In genomic region chr10:33195608-33196376, GRCh38 we compare ENCODE assay signal across 12 cellular contexts.
A peak's percentile ranks its signal among the peaks of the same experiment; 100 is the strongest.
DNase-seq lines count a peak whose midpoint lies in the region; ATAC-seq and TF ChIP-seq lines count a peak whose summit lies in the region.
"Had no signal": no experiment of that assay in that cellular context is flagged by ENCODE, and none has a peak within 500 bp of the region (broad histone marks: within the 10 kb centered on the region; RNA-seq: fewer than 3 reads in every experiment).

No MANE protein-coding gene starts in this region.

- TF ChIP-seq POLR2A in right lobe of liver (IDR thresholded peaks at IDR 0.05) = no peak
- no peak for TF ChIP-seq POLR2A in stomach (IDR thresholded peaks at IDR 0.05)

- H3K27me3 Mint-ChIP-seq in activated CD4-positive, alpha-beta T cell treated with anti-CD3 and anti-CD28 coated beads for 36 hours = peaks cover 21% of the 10 kb centered on the region

- H3K4me2 ChIP-seq in SK-N-SH = no peak overlapping the region

- no peak overlapping the region for H3K4me3 ChIP-seq in SK-N-SH (ENCODE audit: low read depth in 2 of 2, low read length in 1 of 2)
- H3K4me3 ChIP-seq in cardiac fibroblast (replicated peaks in 1 of 2; ENCODE audit: low read depth in 2 of 2, low read length in 2 of 2) = no peak overlapping the region
- no peak overlapping the region for H3K4me3 ChIP-seq in right lobe of liver
- H3K4me3 ChIP-seq in stomach = no peak overlapping the region
- H3K4me3 ChIP-seq: suprapubic skin had no signal

- CTCF ChIA-PET in SK-N-SH (lab: Yijun Ruan, JAX) = interaction anchor here (4.0 kb wide), 1 partner anchor 1442 kb away, joined by 51 read pairs; no protein-coding TSS in a partner anchor
- CTCF ChIA-PET in activated CD4-positive, alpha-beta T cell treated with anti-CD3 and anti-CD28 coated beads for 36 hours (lab: Charles Lee) = interaction anchor here (0.6 to 1.2 kb wide), 3 partner anchors 11 to 614 kb away, joined by 3 to 4 read pairs (median 3); no protein-coding TSS in a partner anchor

- H3F3A ChIP-seq in SK-N-SH (replicated peaks; ENCODE audit: insufficient read depth) = peaks cover 40% of the 10 kb centered on the region

- POLR2A ChIA-PET in SK-N-SH (lab: Yijun Ruan, JAX) = no interaction called here
- POLR2A ChIA-PET in activated CD4-positive, alpha-beta T cell treated with anti-CD3 and anti-CD28 coated beads for 36 hours (lab: Charles Lee) = no interaction called here

- no peak overlapping the region for H3K9ac ChIP-seq in SK-N-SH

- H3K9me3 ChIP-seq in SK-N-SH = no peaks in the 10 kb centered on the region
- H3K9me3 ChIP-seq in right lobe of liver = no peaks in the 10 kb centered on the region
- H3K9me3 ChIP-seq in stomach = no peaks in the 10 kb centered on the region
- H3K9me3 ChIP-seq: suprapubic skin had no signal

- H3K4me1 ChIP-seq in SK-N-SH (ENCODE audit: control insufficient read depth in 1 of 2, insufficient read depth in 2 of 2, low read depth in 1 of 2, low read length in 1 of 2) = peaks cover 4 to 34% of the 10 kb centered on the region in 2 experiments; a peak in 3 of 4 replicates
- peaks cover 0 to 53% (median 24%) of the 10 kb centered on the region in 4 donors for H3K4me1 ChIP-seq in right lobe of liver
- H3K4me1 ChIP-seq in stomach = peaks cover 44 to 71% (median 53%) of the 10 kb centered on the region in 4 donors

- no peak overlapping the region for H2AFZ ChIP-seq in SK-N-SH (ENCODE audit: low read depth)

- H4K20me1 ChIP-seq in SK-N-SH (ENCODE audit: insufficient read depth) = no peaks in the 10 kb centered on the region

- H3K4me1 Mint-ChIP-seq in activated CD4-positive, alpha-beta T cell treated with anti-CD3 and anti-CD28 coated beads for 36 hours = no peaks in the 10 kb centered on the region

- WGBS in SK-N-SH (ENCODE audit: low lambda C conversion rate) = 96% methylated on average over 4 of the region's 8 CpGs
- 31% methylated on average over 4 of the region's 8 CpGs for WGBS in right lobe of liver (ENCODE audit: insufficient coverage, low coverage, low lambda C conversion rate, missing lambda C conversion rate)
- 26 to 67% (median 41%) methylated on average over 7 to 8 of the region's 8 CpGs for WGBS in stomach, 5 donors

- DNase-seq in SK-N-SH (no peak), cardiac fibroblast (ENCODE audit: low read depth in 2 of 2) (peak; percentile 34 to 39), right lobe of liver (no peak), stomach (no peak), activated gamma-delta T cell (lab: John Stamatoyannopoulos, UW) (no peak)
- no peak for DNase-seq in activated CD4-positive, alpha-beta T cell treated with anti-CD3 and anti-CD28 coated beads for 36 hours
- DNase-seq: NCI-H1048; NCI-H2171 treated with DMSO at 0.1 percent for 48 hours; stimulated activated CD4-positive, alpha-beta T cell treated with anti-CD3 and anti-CD28 coated beads, Interleukin-12 subunit alpha, Interleukin-12 subunit beta, amount 100 ng/mL, for 4 hours had no signal

- H3K9me2 ChIP-seq in SK-N-SH = no peaks in the 10 kb centered on the region

- intact Hi-C loops in right lobe of liver (cut with DNase I) = loop anchor here in 1 of 2 donors (10.0 kb wide), 1 partner anchor 139 kb away; the partner anchor contains the start of gene NRP1
- intact Hi-C loops in stomach (cut with DNase I; ENCODE audit: low total_unique reads) = loop anchor here (10.0 kb wide), 1 partner anchor 139 kb away; the partner anchor contains the start of gene NRP1
- intact Hi-C loops in activated CD4-positive, alpha-beta T cell treated with anti-CD3 and anti-CD28 coated beads for 36 hours (cut with DNase I, micrococcal nuclease) = no loop called here

- no peak for TF ChIP-seq EP300 in SK-N-SH (IDR thresholded peaks at IDR 0.05; ENCODE audit: borderline replicate concordance in 1 of 2, low read depth in 1 of 2, low read length in 1 of 2)
- no peak for TF ChIP-seq EP300 in stomach (IDR thresholded peaks at IDR 0.05)

- H3K79me2 ChIP-seq in SK-N-SH (ENCODE audit: insufficient read depth) = no peaks in the 10 kb centered on the region

- H3K36me3 ChIP-seq in SK-N-SH (replicated peaks in 1 of 2; ENCODE audit: control insufficient read depth in 1 of 2, insufficient read depth in 2 of 2, low read length in 1 of 2) (peaks cover 33 to 91% of the 10 kb centered on the region in 2 experiments), right lobe of liver (no peaks in the 10 kb centered on the region), stomach (peaks cover 0 to 16% (median 8%) of the 10 kb centered on the region in 4 donors)

- TF ChIP-seq RAD21 in SK-N-SH (IDR thresholded peaks at IDR 0.05; ENCODE audit: low read length) = no peak

- H3K9me3 Mint-ChIP-seq in activated CD4-positive, alpha-beta T cell treated with anti-CD3 and anti-CD28 coated beads for 36 hours (ENCODE audit: low read depth) = no peaks in the 10 kb centered on the region

- H3K27ac Mint-ChIP-seq in activated CD4-positive, alpha-beta T cell treated with anti-CD3 and anti-CD28 coated beads for 36 hours = no peak overlapping the region

- no peak overlapping the region for H3K4me3 Mint-ChIP-seq in activated CD4-positive, alpha-beta T cell treated with anti-CD3 and anti-CD28 coated beads for 36 hours

- H3K27me3 ChIP-seq in SK-N-SH (ENCODE audit: insufficient read depth) (no peaks in the 10 kb centered on the region), right lobe of liver (no peaks in the 10 kb centered on the region), stomach (no peaks in the 10 kb centered on the region)
- H3K27me3 ChIP-seq: suprapubic skin had no signal

- H3K27ac ChIP-seq in SK-N-SH (ENCODE audit: low read depth in 2 of 2, low read length in 1 of 2) (peak overlapping the region in 1 of 2 experiments; percentile 62; a peak in 1 of 4 replicates), right lobe of liver (peak overlapping the region; percentile 64 to 83 (median 69)), stomach (peak overlapping the region; percentile 68 to 84 (median 81))
- H3K27ac ChIP-seq: suprapubic skin had no signal

- ATAC-seq in SK-N-SH treated with all-trans-retinoic acid at 6 μM for 48 hours (no peak; the same call in 2 of the 3 replicates), right lobe of liver (peak in 3 of 4 donors; percentile 23 to 45 (median 41)), GM19455 (IDR thresholded peaks at IDR 0.05; ENCODE audit: unreplicated experiment) (no peak)
- no peak for ATAC-seq in activated CD4-positive, alpha-beta T cell treated with anti-CD3 and anti-CD28 coated beads for 36 hours

- no peaks in the 10 kb centered on the region for H3K36me3 Mint-ChIP-seq in activated CD4-positive, alpha-beta T cell treated with anti-CD3 and anti-CD28 coated beads for 36 hours (ENCODE audit: low read depth)

- no peak for TF ChIP-seq CTCF in SK-N-SH (IDR thresholded peaks at IDR 0.05)
- TF ChIP-seq CTCF in cardiac fibroblast (IDR thresholded peaks at IDR 0.05; ENCODE audit: low read depth, low read length) = no peak
- TF ChIP-seq CTCF in right lobe of liver (IDR thresholded peaks at IDR 0.05) = no peak
- TF ChIP-seq CTCF in stomach (IDR thresholded peaks at IDR 0.05) = no peak

TF ChIP-seq in SK-N-SH, 30 proteins besides CTCF, POLR2A, EP300 and RAD21 (continues in another document):
- TF ChIP-seq ZBTB33 (IDR thresholded peaks at IDR 0.05; ENCODE audit: borderline replicate concordance, low read depth) = no peak

TF ChIP-seq in SK-N-SH treated with all-trans-retinoic acid at 6 μM for 48 hours, 23 proteins besides CTCF, POLR2A, EP300 and RAD21:
- TF ChIP-seq ZNF70 (CRISPR knock-in tag; IDR thresholded peaks at IDR 0.05) (no peak), POU6F1 (CRISPR knock-in tag; IDR thresholded peaks at IDR 0.05; ENCODE audit: borderline replicate concordance, low read depth) (no peak), TOX (CRISPR knock-in tag; IDR thresholded peaks at IDR 0.05; ENCODE audit: borderline replicate concordance) (no peak), ZNF8 (CRISPR knock-in tag; IDR thresholded peaks at IDR 0.05) (no peak), ARNTL (CRISPR knock-in tag; IDR thresholded peaks at IDR 0.05; ENCODE audit: borderline replicate concordance, low read depth) (no peak), ZFP3 (CRISPR knock-in tag; IDR thresholded peaks at IDR 0.05) (no peak), ISL1 (CRISPR knock-in tag; IDR thresholded peaks at IDR 0.05) (no peak), BACH2 (CRISPR knock-in tag; IDR thresholded peaks at IDR 0.05; ENCODE audit: borderline replicate concordance) (no peak), CSDC2 (CRISPR knock-in tag; IDR thresholded peaks at IDR 0.05) (no peak), OSR1 (CRISPR knock-in tag; IDR thresholded peaks at IDR 0.05) (no peak), PATZ1 (CRISPR knock-in tag; IDR thresholded peaks at IDR 0.05; ENCODE audit: borderline replicate concordance) (no peak), ZC3H10 (CRISPR knock-in tag; IDR thresholded peaks at IDR 0.05) (no peak)

Comparison
In these comparisons a context has a peak if more than half of its experiments do, and no peak if none do; other contexts are left out.
1. DNase-seq: peak in cardiac fibroblast (2 of 2); none in SK-N-SH (single experiment), right lobe of liver (0 of 3), stomach (single experiment), activated CD4-positive, alpha-beta T cell treated with anti-CD3 and anti-CD28 coated beads for 36 hours (single experiment) and activated gamma-delta T cell (single experiment).
2. ATAC-seq: peak in right lobe of liver (3 of 4); none in SK-N-SH treated with all-trans-retinoic acid at 6 μM for 48 hours (single experiment), activated CD4-positive, alpha-beta T cell treated with anti-CD3 and anti-CD28 coated beads for 36 hours (single experiment) and GM19455 (single experiment).